Comparison of ENCODE assay signal across 25 cellular contexts in the genomic region with DNA sequence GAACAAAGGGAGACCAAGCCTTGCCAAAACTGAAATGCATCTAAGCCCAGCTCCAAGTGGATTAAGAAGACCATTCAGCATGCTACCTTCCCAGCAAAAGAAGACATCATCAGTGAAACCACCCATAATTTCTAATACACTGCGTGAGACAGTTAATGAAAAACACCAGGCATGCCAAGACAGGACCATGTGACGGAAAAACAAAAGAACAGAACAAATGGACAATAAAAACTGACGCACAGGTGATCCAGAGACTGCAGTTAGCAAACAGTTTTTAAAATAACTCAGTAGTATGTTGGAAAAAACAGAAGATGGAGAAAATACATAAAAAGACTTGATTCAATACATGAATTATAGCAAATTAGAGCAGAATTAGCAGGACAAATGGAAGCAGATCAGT. TPM values are rescaled to one million over a fixed set of nuclear protein-coding genes. Genes with fewer than 3 reads are reported as not detected.
A peak's percentile ranks its signal among the peaks of the same experiment; 100 is the strongest.
DNase-seq lines count a peak whose midpoint lies in the region; ATAC-seq and TF ChIP-seq lines count a peak whose summit lies in the region.
"Had no signal": no experiment of that assay in that cellular context is flagged by ENCODE, and none has a peak within 500 bp of the region (broad histone marks: within the 10 kb centered on the region; RNA-seq: fewer than 3 reads in every experiment).

No MANE protein-coding gene starts in this region.

- no peak for ATAC-seq in HG03469 (IDR thresholded peaks at IDR 0.05; ENCODE audit: unreplicated experiment)
- ATAC-seq: A549; naive thymus-derived CD4-positive, alpha-beta T cell had no signal

- intact Hi-C loops in prostate gland (cut with DNase I) = no loop called here

- H3K27ac ChIP-seq in VCaP (peak overlapping the region; percentile 35), prostate gland (peak overlapping the region in 1 of 2 donors; percentile 40)
- H3K27ac ChIP-seq: A549, BLaER1, PC-9, SJSA1, WERI-Rb-1 had no signal

- TF ChIP-seq POLR2A in prostate gland (IDR thresholded peaks at IDR 0.05) = no peak

- no peak overlapping the region for H3K4me3 Mint-ChIP-seq in activated T-cell treated with anti-CD3 and anti-CD28 coated beads, Interleukin-2, amount 50 U/mL, for 24 hours
- H3K4me3 Mint-ChIP-seq: T-helper 1 cell treated with Interleukin-12 subunit alpha and Interleukin-12 subunit beta and Interleukin-4 antibody, amounts not matched to agents 30 μg/mL and 1 μg/mL, for 36 hours had no signal

- H3K36me3 Mint-ChIP-seq in activated T-cell treated with anti-CD3 and anti-CD28 coated beads, Interleukin-2, amount 50 U/mL, for 24 hours (ENCODE audit: low read depth) = peaks cover 97% of the 10 kb centered on the region

- no peak for TF ChIP-seq CTCF in VCaP (conservative IDR thresholded peaks at IDR 0.05)
- no peak for TF ChIP-seq CTCF in epithelial cell of esophagus (IDR thresholded peaks at IDR 0.05; ENCODE audit: insufficient read depth, low read depth, low read length, missing control alignments)
- TF ChIP-seq CTCF in prostate gland (IDR thresholded peaks at IDR 0.05) = no peak

- H3K36me3 ChIP-seq in prostate gland = peaks cover 0 to 13% of the 10 kb centered on the region in 2 donors

- 39% methylated on average over 3 of the region's 3 CpGs for WGBS in prostate gland

- peaks cover 58% of the 10 kb centered on the region for H3K4me1 Mint-ChIP-seq in activated T-cell treated with anti-CD3 and anti-CD28 coated beads, Interleukin-2, amount 50 U/mL, for 24 hours (ENCODE audit: low read depth)

- H3K27ac Mint-ChIP-seq in activated T-cell treated with anti-CD3 and anti-CD28 coated beads, Interleukin-2, amount 50 U/mL, for 24 hours = peak overlapping the region; percentile 4
- H3K27ac Mint-ChIP-seq: activated T-helper 2 cell treated with anti-CD3 and anti-CD28 coated beads, Interferon-gamma antibody, Interleukin-2, Interleukin-4, amounts not matched to agents 10 μg/mL and 5 μg/mL and 100 μg/mL, durations not matched to agents 14 hours and 24 hours and 36 hours; T-helper 1 cell treated with Interleukin-12 subunit alpha and Interleukin-12 subunit beta and Interleukin-4 antibody, amounts not matched to agents 30 μg/mL and 1 μg/mL, for 36 hours had no signal

- no peaks in the 10 kb centered on the region for H3K9me3 ChIP-seq in prostate gland
- H3K9me3 ChIP-seq: A549, BLaER1, SJSA1 had no signal

- H3K4me3 ChIP-seq in epithelial cell of esophagus (ENCODE audit: low read length) = no peak overlapping the region
- H3K4me3 ChIP-seq in prostate gland = no peak overlapping the region
- H3K4me3 ChIP-seq: A549, BLaER1, PC-9, SJSA1, skin epidermis had no signal

- peaks cover 7% of the 10 kb centered on the region for H3K4me1 ChIP-seq in prostate gland (replicated peaks)
- H3K4me1 ChIP-seq: A549 had no signal

- no peaks in the 10 kb centered on the region for H3K27me3 ChIP-seq in prostate gland (replicated peaks; ENCODE audit: insufficient read depth)
- H3K27me3 ChIP-seq: BLaER1, SJSA1 had no signal

- no peaks in the 10 kb centered on the region for H3K27me3 Mint-ChIP-seq in activated T-cell treated with anti-CD3 and anti-CD28 coated beads, Interleukin-2, amount 50 U/mL, for 24 hours
- H3K27me3 Mint-ChIP-seq: naive thymus-derived CD4-positive, alpha-beta T cell had no signal

- no peak for DNase-seq in activated T-cell treated with anti-CD3 and anti-CD28 coated beads, Interleukin-2, amount 50 U/mL, for 24 hours
- no peak for DNase-seq in activated T-cell treated with anti-CD3 and anti-CD28 coated beads for 4 hours
- DNase-seq in epithelial cell of esophagus (ENCODE audit: low read depth) = peak; percentile 34
- peak; percentile 9 for DNase-seq in prostate gland (ENCODE audit: low spot score)
- no peak for DNase-seq in SHP77 (lab: John Stamatoyannopoulos, UW)
- no peak for DNase-seq in 8988T
- DNase-seq: anterior cingulate cortex; cerebellar nuclear complex; DMS 273 treated with DMSO at 0.1 percent for 48 hours; GOT3; naive thymus-derived CD4-positive, alpha-beta T cell; NCI-H1436; NCI-H82; PC-9; posterior cingulate gyrus; stimulated activated CD4-positive, alpha-beta T cell treated with anti-CD3 and anti-CD28 coated beads, Interleukin-2, amount 100 ng/mL, for 48 hours; WERI-Rb-1 had no signal

- no peaks in the 10 kb centered on the region for H3K9me3 Mint-ChIP-seq in activated T-cell treated with anti-CD3 and anti-CD28 coated beads, Interleukin-2, amount 50 U/mL, for 24 hours
- H3K9me3 Mint-ChIP-seq: activated T-helper 2 cell treated with anti-CD3 and anti-CD28 coated beads, Interferon-gamma antibody, Interleukin-2, Interleukin-4, amounts not matched to agents 10 μg/mL and 5 μg/mL and 100 μg/mL, durations not matched to agents 14 hours and 24 hours and 36 hours; T-helper 1 cell treated with Interleukin-12 subunit alpha and Interleukin-12 subunit beta and Interleukin-4 antibody, amounts not matched to agents 30 μg/mL and 1 μg/mL, for 36 hours had no signal

RNA-seq across cellular contexts. Expression of gene FAM168B, which starts 15.3 kb away (rescaled TPM):
- total RNA-seq in prostate gland = 100 to 1,000 TPM; 125 to 192 TPM

RNA-seq across cellular contexts. Expression of gene PLEKHB2, which starts 27.2 kb away (rescaled TPM):
- total RNA-seq in prostate gland = 100 to 1,000 TPM in 1 of 2 donors, 10 to 100 TPM in 1; 77.1 to 107 TPM

Comparison
In these comparisons a context has a peak if more than half of its experiments do, and no peak if none do; other contexts are left out.
1. DNase-seq: peak in epithelial cell of esophagus (single experiment) and prostate gland (single experiment); none in activated T-cell treated with anti-CD3 and anti-CD28 coated beads, Interleukin-2, amount 50 U/mL, for 24 hours (single experiment), activated T-cell treated with anti-CD3 and anti-CD28 coated beads for 4 hours (single experiment), SHP77 (0 of 2) and 8988T (single experiment).